Comparison of ENCODE assay signal across 13 cellular contexts in genomic region chr5:66830636-66831035, GRCh38.
DNase-seq lines count a peak whose midpoint lies in the region; ATAC-seq and TF ChIP-seq lines count a peak whose summit lies in the region.
"Had no signal": no experiment of that assay in that cellular context is flagged by ENCODE, and none has a peak within 500 bp of the region (broad histone marks: within the 10 kb centered on the region; RNA-seq: fewer than 3 reads in every experiment).

No MANE protein-coding gene starts in this region.

- peaks cover 61% of the 10 kb centered on the region for H3K4me1 Mint-ChIP-seq in T-helper 1 cell treated with Interleukin-12 subunit alpha and Interleukin-12 subunit beta and Interleukin-4 antibody, amounts not matched to agents 30 μg/mL and 1 μg/mL, for 36 hours (ENCODE audit: low read depth)
- H3K4me1 Mint-ChIP-seq in activated T-helper 17 cell treated with anti-CD3 and anti-CD28 coated beads, Interleukin-2, amount 50 U/mL, for 72 hours = peaks cover 5% of the 10 kb centered on the region

- H3K27me3 Mint-ChIP-seq in T-helper 1 cell treated with Interleukin-12 subunit alpha and Interleukin-12 subunit beta and Interleukin-4 antibody, amounts not matched to agents 30 μg/mL and 1 μg/mL, for 36 hours (ENCODE audit: low read depth) = no peaks in the 10 kb centered on the region
- no peaks in the 10 kb centered on the region for H3K27me3 Mint-ChIP-seq in activated T-helper 17 cell treated with anti-CD3 and anti-CD28 coated beads, Interleukin-2, amount 50 U/mL, for 72 hours

- no peak for ATAC-seq in activated T-helper 17 cell treated with anti-CD3 and anti-CD28 coated beads, Interleukin-2, amount 50 U/mL, for 72 hours (replicated peaks)
- no peak for ATAC-seq in HG02973 (IDR thresholded peaks at IDR 0.05; ENCODE audit: unreplicated experiment)

- TF ChIP-seq CTCF in LNCAP (IDR thresholded peaks at IDR 0.05) = peak; percentile 50

- peaks cover 34% of the 10 kb centered on the region for H3K36me3 Mint-ChIP-seq in T-helper 1 cell treated with Interleukin-12 subunit alpha and Interleukin-12 subunit beta and Interleukin-4 antibody, amounts not matched to agents 30 μg/mL and 1 μg/mL, for 36 hours (ENCODE audit: low read depth)
- no peaks in the 10 kb centered on the region for H3K36me3 Mint-ChIP-seq in activated T-helper 17 cell treated with anti-CD3 and anti-CD28 coated beads, Interleukin-2, amount 50 U/mL, for 72 hours (ENCODE audit: low read depth)

- H3K9me3 Mint-ChIP-seq in T-helper 1 cell treated with Interleukin-12 subunit alpha and Interleukin-12 subunit beta and Interleukin-4 antibody, amounts not matched to agents 30 μg/mL and 1 μg/mL, for 36 hours = no peaks in the 10 kb centered on the region
- H3K9me3 Mint-ChIP-seq in activated T-helper 17 cell treated with anti-CD3 and anti-CD28 coated beads, Interleukin-2, amount 50 U/mL, for 72 hours = no peaks in the 10 kb centered on the region

- H3K27ac Mint-ChIP-seq in T-helper 1 cell treated with Interleukin-12 subunit alpha and Interleukin-12 subunit beta and Interleukin-4 antibody, amounts not matched to agents 30 μg/mL and 1 μg/mL, for 36 hours = peak overlapping the region; percentile 90
- peak overlapping the region; percentile 83 for H3K27ac Mint-ChIP-seq in activated T-helper 17 cell treated with anti-CD3 and anti-CD28 coated beads, Interleukin-2, amount 50 U/mL, for 72 hours

- peak overlapping the region; percentile 87 for H3K4me3 Mint-ChIP-seq in T-helper 1 cell treated with Interleukin-12 subunit alpha and Interleukin-12 subunit beta and Interleukin-4 antibody, amounts not matched to agents 30 μg/mL and 1 μg/mL, for 36 hours
- H3K4me3 Mint-ChIP-seq in activated T-helper 17 cell treated with anti-CD3 and anti-CD28 coated beads, Interleukin-2, amount 50 U/mL, for 72 hours = peak overlapping the region; percentile 91

- DNase-seq in T-helper 1 cell (no peak), myocyte (ENCODE audit: low read depth) (peak; percentile 7)
- DNase-seq in stimulated activated CD4-positive, alpha-beta T cell treated with anti-CD3 and anti-CD28 coated beads, Interleukin-12 subunit alpha, Interleukin-12 subunit beta, amount 100 ng/mL, for 4 hours = no peak
- DNase-seq in stimulated activated naive CD4-positive, alpha-beta T cell treated with Interleukin-2 at 50 U/mL for 16 hours (lab: John Stamatoyannopoulos, UW) = no peak
- DNase-seq: ACHN; activated CD4-positive, alpha-beta T cell treated with anti-CD3 and anti-CD28 coated beads for 1 hour; GDM1; NCI-H2227 treated with DMSO at 0.1 percent for 48 hours; SHP77 had no signal
